Comparison of ENCODE assay signal across 8 cellular contexts in genomic region chr6:43608310-43608763, GRCh38. TPM values are rescaled to one million over a fixed set of nuclear protein-coding genes. Genes with fewer than 3 reads are reported as not detected.
DNase-seq lines count a peak whose midpoint lies in the region; ATAC-seq and TF ChIP-seq lines count a peak whose summit lies in the region.

No MANE protein-coding gene starts in this region.

- H3K4me1 Mint-ChIP-seq in activated T-cell treated with anti-CD3 and anti-CD28 coated beads, Interleukin-2, amount 50 U/mL, for 24 hours (ENCODE audit: low read depth) = peaks cover 3% of the 10 kb centered on the region
- H3K4me1 Mint-ChIP-seq in neural crest cell = no peaks in the 10 kb centered on the region

- H3K4me3 ChIP-seq in KMS-11 (IDR thresholded peaks at IDR 0.05; ENCODE audit: insufficient read depth, low read depth, low read length) = no peak overlapping the region
- H3K4me3 ChIP-seq in tibial artery = no peak overlapping the region

- H2AFZ ChIP-seq in KMS-11 (ENCODE audit: low read depth) = no peak overlapping the region

- TF ChIP-seq POLR2A in GM18505 (IDR thresholded peaks at IDR 0.05; ENCODE audit: borderline replicate concordance, extremely low read depth, insufficient read depth, insufficient read length) = no peak

- no peaks in the 10 kb centered on the region for H4K20me1 ChIP-seq in KMS-11 (ENCODE audit: insufficient read depth)

- no peaks in the 10 kb centered on the region for H3K27me3 Mint-ChIP-seq in activated T-cell treated with anti-CD3 and anti-CD28 coated beads, Interleukin-2, amount 50 U/mL, for 24 hours
- no peaks in the 10 kb centered on the region for H3K27me3 Mint-ChIP-seq in neural crest cell (ENCODE audit: low read depth)

- TF ChIP-seq CTCF in KMS-11 (conservative IDR thresholded peaks at IDR 0.05; ENCODE audit: low read depth, low read length) (peak; percentile 91), neural crest cell (conservative IDR thresholded peaks at IDR 0.05) (peak; percentile 90), tibial artery (IDR thresholded peaks at IDR 0.05) (peak; percentile 71 to 73)

- intact Hi-C loops in tibial artery (cut with DNase I; ENCODE audit: low total_unique reads) = no loop called here

- H3K9ac ChIP-seq in KMS-11 = no peak overlapping the region

- ATAC-seq in GM18505 (IDR thresholded peaks at IDR 0.05; ENCODE audit: unreplicated experiment) = no peak

- H3K4me1 ChIP-seq in KMS-11 (ENCODE audit: low read depth, poor library complexity, severe bottlenecking) (no peaks in the 10 kb centered on the region), tibial artery (no peaks in the 10 kb centered on the region)

- H3K27ac ChIP-seq in KMS-11 (no peak overlapping the region), tibial artery (no peak overlapping the region)

- DNase-seq in D341Med (ENCODE audit: low spot score) = peak; percentile 77
- peak; percentile 93 for DNase-seq in OCI-M1 (lab: John Stamatoyannopoulos, UW)
- peak; percentile 69 for DNase-seq in activated T-cell treated with anti-CD3 and anti-CD28 coated beads, Interleukin-2, amount 50 U/mL, for 24 hours
- DNase-seq in fibroblast of gingiva (ENCODE audit: low read depth) = peak; percentile 81
- peak; percentile 76 for DNase-seq in neural crest cell (ENCODE audit: low read depth, low spot score)
- peak in 1 of 2 donors; percentile 71 for DNase-seq in tibial artery

- no peak overlapping the region for H3K27ac Mint-ChIP-seq in activated T-cell treated with anti-CD3 and anti-CD28 coated beads, Interleukin-2, amount 50 U/mL, for 24 hours
- no peak overlapping the region for H3K27ac Mint-ChIP-seq in neural crest cell (ENCODE audit: unreplicated experiment)

- no peak overlapping the region for H3K4me2 ChIP-seq in KMS-11

- H3K27me3 ChIP-seq in KMS-11 (ENCODE audit: insufficient read depth, low read depth) = no peaks in the 10 kb centered on the region
- no peaks in the 10 kb centered on the region for H3K27me3 ChIP-seq in tibial artery

- H3K36me3 ChIP-seq in KMS-11 (ENCODE audit: insufficient read depth) (no peaks in the 10 kb centered on the region), tibial artery (peaks cover 6 to 74% (median 32%) of the 10 kb centered on the region in 3 donors)

- no peaks in the 10 kb centered on the region for H3K79me2 ChIP-seq in KMS-11 (ENCODE audit: insufficient read depth, low read depth)

- no peaks in the 10 kb centered on the region for H3K9me3 Mint-ChIP-seq in activated T-cell treated with anti-CD3 and anti-CD28 coated beads, Interleukin-2, amount 50 U/mL, for 24 hours
- H3K9me3 Mint-ChIP-seq in neural crest cell = no peaks in the 10 kb centered on the region

- no peak overlapping the region for H3K4me3 Mint-ChIP-seq in activated T-cell treated with anti-CD3 and anti-CD28 coated beads, Interleukin-2, amount 50 U/mL, for 24 hours
- H3K4me3 Mint-ChIP-seq in neural crest cell = no peak overlapping the region

- H3K36me3 Mint-ChIP-seq in activated T-cell treated with anti-CD3 and anti-CD28 coated beads, Interleukin-2, amount 50 U/mL, for 24 hours (ENCODE audit: low read depth) = peaks cover 80% of the 10 kb centered on the region
- peaks cover 2% of the 10 kb centered on the region for H3K36me3 Mint-ChIP-seq in neural crest cell (ENCODE audit: low read depth)

- no peaks in the 10 kb centered on the region for H3K9me3 ChIP-seq in tibial artery

RNA-seq across cellular contexts. Expression of gene GTPBP2, which starts 20.7 kb away (rescaled TPM):
- total RNA-seq in neural crest cell = 70.0 and 70.6 TPM in 2 replicates

RNA-seq across cellular contexts. Expression of gene MAD2L1BP, which starts 27.3 kb away (rescaled TPM):
- 43.2 and 43.5 TPM in 2 replicates for total RNA-seq in neural crest cell

RNA-seq across cellular contexts. Expression of gene POLH, which starts 32.4 kb away (rescaled TPM):
- 19.1 and 22.2 TPM in 2 replicates for total RNA-seq in neural crest cell

RNA-seq across cellular contexts. Expression of gene XPO5, which starts 32.5 kb away (rescaled TPM):
- total RNA-seq in neural crest cell = 99.6 and 105 TPM in 2 replicates

RNA-seq across cellular contexts. Expression of gene RSPH9, which starts 36.5 kb away (rescaled TPM):
- total RNA-seq in neural crest cell = 0.57 and 0.63 TPM in 2 replicates
